ENCODE assay signal across 14 cellular contexts in the genomic region with DNA sequence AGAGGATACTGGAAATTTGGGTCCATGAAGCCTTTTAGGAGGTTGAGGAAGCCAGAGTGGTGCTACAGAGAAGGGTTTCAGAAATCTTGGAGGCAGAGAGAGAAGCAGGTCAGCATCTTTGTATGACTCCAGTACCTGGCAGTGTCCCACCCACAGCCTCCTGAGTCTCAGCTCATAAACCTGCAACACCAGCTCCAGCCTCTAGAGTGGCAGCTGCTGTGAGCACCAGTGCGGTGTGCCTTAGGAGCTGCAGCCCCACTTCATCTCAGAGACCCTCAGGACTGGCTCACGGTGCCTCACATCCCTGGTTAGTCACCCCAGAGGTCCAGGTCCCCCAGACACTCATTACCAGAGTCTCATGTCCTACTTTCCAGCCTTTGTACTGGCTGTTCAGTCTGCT.
DNase-seq lines count a peak whose midpoint lies in the region; ATAC-seq and TF ChIP-seq lines count a peak whose summit lies in the region.
"Had no signal": no experiment of that assay in that cellular context is flagged by ENCODE, and none has a peak within 500 bp of the region (broad histone marks: within the 10 kb centered on the region; RNA-seq: fewer than 3 reads in every experiment).

No MANE protein-coding gene starts in this region.

- H3K9ac ChIP-seq in OCI-LY1 (ENCODE audit: low read length): no peak overlapping the region

- H3K79me2 ChIP-seq in OCI-LY1 (ENCODE audit: insufficient read depth, low read length): no peaks in the 10 kb centered on the region

- 0 out of 2 replicates have a peak, but pooled peaks cover 5% of the 10 kb centered on the region for H3K27me3 ChIP-seq in OCI-LY1 (ENCODE audit: insufficient read depth, low read length)
- H3K27me3 ChIP-seq: esophagus muscularis mucosa, upper lobe of left lung had no signal

- H3K27ac ChIP-seq in OCI-LY1 (ENCODE audit: low read depth, low read length, poor library complexity, severe bottlenecking): no peak overlapping the region
- H3K27ac ChIP-seq: esophagus muscularis mucosa, upper lobe of left lung had no signal

- no peak overlapping the region for H3K4me2 ChIP-seq in OCI-LY1 (ENCODE audit: low read length)

- no peaks in the 10 kb centered on the region for H3K4me1 ChIP-seq in OCI-LY1 (ENCODE audit: insufficient read depth, low read length, severe bottlenecking)
- H3K4me1 ChIP-seq: esophagus muscularis mucosa, upper lobe of left lung had no signal

- no peak overlapping the region for H3K4me3 ChIP-seq in AG04449 (ENCODE audit: low read depth, low read length)
- H3K4me3 ChIP-seq in GM12865 (ENCODE audit: low read depth, low read length): no peak overlapping the region
- no peak overlapping the region for H3K4me3 ChIP-seq in OCI-LY1 (ENCODE audit: low read depth, low read length, poor library complexity, severe bottlenecking)
- no peak overlapping the region for H3K4me3 ChIP-seq in fibroblast of pulmonary artery (replicated peaks; ENCODE audit: low read depth, low read length)
- H3K4me3 ChIP-seq: esophagus muscularis mucosa, upper lobe of left lung had no signal

- peak; percentile 18 for TF ChIP-seq CTCF in AG04449 (IDR thresholded peaks at IDR 0.05; ENCODE audit: insufficient read depth, low read length, missing control alignments)
- peak; percentile 40 for TF ChIP-seq CTCF in GM12865 (IDR thresholded peaks at IDR 0.05; ENCODE audit: insufficient read depth, low read depth, low read length, missing control alignments)
- TF ChIP-seq CTCF in OCI-LY1 (IDR thresholded peaks at IDR 0.05; ENCODE audit: low read length): peak; percentile 42; the same call in 1 of the 2 replicates
- peak; percentile 13 for TF ChIP-seq CTCF in fibroblast of pulmonary artery (IDR thresholded peaks at IDR 0.05; ENCODE audit: low read length, missing control alignments)

- no peaks in the 10 kb centered on the region for H3K9me2 ChIP-seq in OCI-LY1 (ENCODE audit: low read depth, low read length)

- ATAC-seq in GM18867 (IDR thresholded peaks at IDR 0.05; ENCODE audit: unreplicated experiment) (no peak), HG02642 (IDR thresholded peaks at IDR 0.05; ENCODE audit: poor library complexity, unreplicated experiment) (no peak)

- H4K20me1 ChIP-seq in OCI-LY1 (ENCODE audit: insufficient read depth, low read length): no peaks in the 10 kb centered on the region

- no peak for DNase-seq in AG04449 (ENCODE audit: low read depth, low spot score)
- peak; percentile 3 for DNase-seq in GM12865 (ENCODE audit: low read depth)
- DNase-seq in fibroblast of pulmonary artery (ENCODE audit: low read depth): no peak
- no peak for DNase-seq in ureter (ENCODE audit: low spot score)
- DNase-seq in NCI-H128 (lab: John Stamatoyannopoulos, UW; ENCODE audit: unreplicated experiment): no peak
- DNase-seq: activated naive CD4-positive, alpha-beta T cell treated with anti-CD3 and anti-CD28 coated beads, Interleukin-2, amount 50 U/mL, for 16 hours; EL; NCI-H2081; T-helper 9 cell; upper lobe of left lung had no signal

- POLR2A ChIA-PET in AG04449 (lab: Yijun Ruan, JAX): no interaction called here

- no peaks in the 10 kb centered on the region for H3K36me3 ChIP-seq in OCI-LY1 (ENCODE audit: insufficient read depth, low read length)
- H3K36me3 ChIP-seq: esophagus muscularis mucosa, upper lobe of left lung had no signal

- CTCF ChIA-PET in AG04449 (lab: Yijun Ruan, JAX): interaction anchor here (0.8 kb wide), 1 partner anchor 10 kb away, joined by 3 read pairs; no protein-coding TSS in a partner anchor

- no peaks in the 10 kb centered on the region for H3K9me3 ChIP-seq in OCI-LY1 (ENCODE audit: low read length)
- H3K9me3 ChIP-seq: esophagus muscularis mucosa, upper lobe of left lung had no signal

- H2AFZ ChIP-seq in OCI-LY1 (ENCODE audit: low read length): no peak overlapping the region

- H3F3A ChIP-seq in OCI-LY1 (ENCODE audit: insufficient read depth, low read length): no peaks in the 10 kb centered on the region
